ENCODE assay signal across 8 cellular contexts in genomic region chr3:11096266-11097135, GRCh38. TPM values are rescaled to one million over a fixed set of nuclear protein-coding genes. Genes with fewer than 3 reads are reported as not detected.
DNase-seq lines count a peak whose midpoint lies in the region; ATAC-seq and TF ChIP-seq lines count a peak whose summit lies in the region.

No MANE protein-coding gene starts in this region.

- H3K36me3 ChIP-seq in upper lobe of left lung = no peaks in the 10 kb centered on the region

- H3K36me3 Mint-ChIP-seq in activated naive CD4-positive, alpha-beta T cell treated with anti-CD3 and anti-CD28 coated beads, Interleukin-2, amount 50 U/mL, for 72 hours = no peaks in the 10 kb centered on the region

- peak; percentile 91 to 94 for ATAC-seq in activated naive CD4-positive, alpha-beta T cell treated with anti-CD3 and anti-CD28 coated beads, Interleukin-2, amount 50 U/mL, for 72 hours
- peak; percentile 81 to 97 for ATAC-seq in upper lobe of left lung (ENCODE audit: low FRiP score in 2 of 2)

- TF ChIP-seq CTCF in upper lobe of left lung (IDR thresholded peaks at IDR 0.05) = no peak

- TF ChIP-seq EP300 in upper lobe of left lung (IDR thresholded peaks at IDR 0.05) = no peak

- H3K9me3 Mint-ChIP-seq in activated naive CD4-positive, alpha-beta T cell treated with anti-CD3 and anti-CD28 coated beads, Interleukin-2, amount 50 U/mL, for 72 hours = peaks cover 0 to under 1% of the 10 kb centered on the region in 2 donors

- TF ChIP-seq POLR2A in upper lobe of left lung (IDR thresholded peaks at IDR 0.05) = no peak

- 12 to 32% methylated on average over 9 to 23 of the region's 23 CpGs for WGBS in upper lobe of left lung, 2 donors

- no peak overlapping the region for H3K27ac Mint-ChIP-seq in activated naive CD4-positive, alpha-beta T cell treated with anti-CD3 and anti-CD28 coated beads, Interleukin-2, amount 50 U/mL, for 72 hours

- H3K4me3 ChIP-seq in upper lobe of left lung = peak overlapping the region in 2 of 4 donors; percentile 14

- intact Hi-C loops in cardiac septum (cut with DNase I) = loop anchor here (5.0 kb wide), 1 partner anchor 41 kb away; no protein-coding TSS in a partner anchor

- DNase-seq in NCI-H1105 treated with DMSO at 0.1 percent for 48 hours (lab: John Stamatoyannopoulos, UW) (peak; percentile 14), NCI-H1105 (lab: John Stamatoyannopoulos, UW) (no peak), RKO (ENCODE audit: low spot score) (peak; percentile 82), cardiac septum (ENCODE audit: low spot score) (peak; percentile 88), pons (ENCODE audit: low spot score) (peak; percentile 2), upper lobe of left lung (peak; percentile 69 to 70), NCI-H2107 (lab: John Stamatoyannopoulos, UW) (no peak)
- peak; percentile 67 to 70 for DNase-seq in activated naive CD4-positive, alpha-beta T cell treated with anti-CD3 and anti-CD28 coated beads, Interleukin-2, amount 50 U/mL, for 72 hours (ENCODE audit: low spot score in 2 of 2)

- H3K27ac ChIP-seq in upper lobe of left lung = peak overlapping the region in 1 of 4 donors; percentile 28

- peaks cover 5 to 16% (median 9%) of the 10 kb centered on the region in 4 donors for H3K4me1 ChIP-seq in upper lobe of left lung

- H3K9me3 ChIP-seq in upper lobe of left lung = no peaks in the 10 kb centered on the region

- no peaks in the 10 kb centered on the region for H3K27me3 ChIP-seq in upper lobe of left lung

RNA-seq across cellular contexts. Expression of gene HRH1, which starts 57.8 kb away (rescaled TPM):
- total RNA-seq in activated naive CD4-positive, alpha-beta T cell treated with anti-CD3 and anti-CD28 coated beads, Interleukin-2, amount 50 U/mL, for 72 hours = 1 to 10 TPM in 1 of 2 donors, under 1 TPM in 1; 0.10 to 1.6 TPM
- total RNA-seq in cardiac septum (4.8 TPM), upper lobe of left lung (10 to 100 TPM in 1 of 6 donors, 1 to 10 TPM in 5; 2.9 to 13.4 (median 3.7) TPM)

Comparison
In these comparisons a context has a peak if more than half of its experiments do, and no peak if none do; other contexts are left out.
1. DNase-seq: peak in NCI-H1105 treated with DMSO at 0.1 percent for 48 hours (single experiment), RKO (single experiment), activated naive CD4-positive, alpha-beta T cell treated with anti-CD3 and anti-CD28 coated beads, Interleukin-2, amount 50 U/mL, for 72 hours (2 of 2), cardiac septum (single experiment), pons (single experiment) and upper lobe of left lung (2 of 2); none in NCI-H1105 (single experiment) and NCI-H2107 (single experiment).